Comparison of ENCODE assay signal across 8 cellular contexts in genomic region chr9:37200572-37201005, GRCh38.
DNase-seq lines count a peak whose midpoint lies in the region; ATAC-seq and TF ChIP-seq lines count a peak whose summit lies in the region.

No MANE protein-coding gene starts in this region.

- H3K9me3 ChIP-seq in lower lobe of right lung, result no peaks in the 10 kb centered on the region

- in situ Hi-C loops in Caki2 (cut with HindIII; ENCODE audit: low pct_unique_long_range_greater_than_20kb, low sequenced_read_pairs), result no loop called here

- peaks cover 1 to 13% (median 7%) of the 10 kb centered on the region in 3 donors for H3K9me3 Mint-ChIP-seq in IgD-negative memory B cell
- peaks cover 7% of the 10 kb centered on the region for H3K9me3 Mint-ChIP-seq in activated CD4-positive, alpha-beta memory T cell treated with anti-CD3 and anti-CD28 coated beads for 36 hours

- H3K4me1 Mint-ChIP-seq in IgD-negative memory B cell, result peaks cover 58 to 71% (median 61%) of the 10 kb centered on the region in 3 donors
- peaks cover 41% of the 10 kb centered on the region for H3K4me1 Mint-ChIP-seq in activated CD4-positive, alpha-beta memory T cell treated with anti-CD3 and anti-CD28 coated beads for 36 hours (ENCODE audit: low read depth)

- H3K27ac Mint-ChIP-seq in IgD-negative memory B cell, result peak overlapping the region; percentile 65 to 95 (median 94)
- peak overlapping the region; percentile 20 for H3K27ac Mint-ChIP-seq in activated CD4-positive, alpha-beta memory T cell treated with anti-CD3 and anti-CD28 coated beads for 36 hours

- H3K27ac ChIP-seq in lower lobe of right lung, result no peak overlapping the region

- no peaks in the 10 kb centered on the region for H3K27me3 ChIP-seq in lower lobe of right lung (ENCODE audit: low read depth)

- ATAC-seq in left ventricle myocardium superior, result no peak
- ATAC-seq in lower lobe of right lung, result no peak

- H3K4me3 Mint-ChIP-seq in IgD-negative memory B cell, result peak overlapping the region; percentile 31 to 78 (median 56)
- H3K4me3 Mint-ChIP-seq in activated CD4-positive, alpha-beta memory T cell treated with anti-CD3 and anti-CD28 coated beads for 36 hours, result no peak overlapping the region

- DNase-seq in Caki2 (ENCODE audit: low read depth) (peak; percentile 19), kidney glomerular epithelial cell (lab: John Stamatoyannopoulos, UW) (peak; percentile 28), DMS153 treated with DMSO at 0.1 percent for 48 hours (lab: John Stamatoyannopoulos, UW; ENCODE audit: unreplicated experiment) (no peak), left ventricle myocardium superior (no peak), lower lobe of right lung (no peak), LoVo (ENCODE audit: low spot score) (no peak)
- DNase-seq in activated CD4-positive, alpha-beta memory T cell treated with anti-CD3 and anti-CD28 coated beads for 36 hours, result no peak

- H3K36me3 ChIP-seq in lower lobe of right lung, result no peaks in the 10 kb centered on the region

- intact Hi-C loops in activated CD4-positive, alpha-beta memory T cell treated with anti-CD3 and anti-CD28 coated beads for 36 hours (cut with micrococcal nuclease), result loop anchor here (2.0 kb wide), 1 partner anchor 90 kb away; no protein-coding TSS in a partner anchor
- intact Hi-C loops in left ventricle myocardium superior (cut with micrococcal nuclease) (no loop called here), lower lobe of right lung (cut with DNase I) (no loop called here)

- H3K36me3 Mint-ChIP-seq in IgD-negative memory B cell, result peaks cover 18% of the 10 kb centered on the region
- H3K36me3 Mint-ChIP-seq in activated CD4-positive, alpha-beta memory T cell treated with anti-CD3 and anti-CD28 coated beads for 36 hours, result peaks cover 34% of the 10 kb centered on the region

- no peak for TF ChIP-seq CTCF in lower lobe of right lung (IDR thresholded peaks at IDR 0.05)

- H3K4me3 ChIP-seq in lower lobe of right lung, result no peak overlapping the region

- no peaks in the 10 kb centered on the region for H3K27me3 Mint-ChIP-seq in IgD-negative memory B cell
- H3K27me3 Mint-ChIP-seq in activated CD4-positive, alpha-beta memory T cell treated with anti-CD3 and anti-CD28 coated beads for 36 hours, result no peaks in the 10 kb centered on the region

- POLR2A ChIA-PET in activated CD4-positive, alpha-beta memory T cell treated with anti-CD3 and anti-CD28 coated beads for 36 hours (lab: Charles Lee), result no interaction called here

- CTCF ChIA-PET in activated CD4-positive, alpha-beta memory T cell treated with anti-CD3 and anti-CD28 coated beads for 36 hours (lab: Charles Lee), result no interaction called here

- peaks cover 30% of the 10 kb centered on the region for H3K4me1 ChIP-seq in lower lobe of right lung

Comparison
In these comparisons a context has a peak if more than half of its experiments do, and no peak if none do; other contexts are left out.
1. DNase-seq: peak in Caki2 (single experiment) and kidney glomerular epithelial cell (single experiment); none in activated CD4-positive, alpha-beta memory T cell treated with anti-CD3 and anti-CD28 coated beads for 36 hours (single experiment), DMS153 treated with DMSO at 0.1 percent for 48 hours (single experiment), left ventricle myocardium superior (single experiment), lower lobe of right lung (single experiment) and LoVo (single experiment).